ENCODE assay signal across 13 cellular contexts in the genomic region with DNA sequence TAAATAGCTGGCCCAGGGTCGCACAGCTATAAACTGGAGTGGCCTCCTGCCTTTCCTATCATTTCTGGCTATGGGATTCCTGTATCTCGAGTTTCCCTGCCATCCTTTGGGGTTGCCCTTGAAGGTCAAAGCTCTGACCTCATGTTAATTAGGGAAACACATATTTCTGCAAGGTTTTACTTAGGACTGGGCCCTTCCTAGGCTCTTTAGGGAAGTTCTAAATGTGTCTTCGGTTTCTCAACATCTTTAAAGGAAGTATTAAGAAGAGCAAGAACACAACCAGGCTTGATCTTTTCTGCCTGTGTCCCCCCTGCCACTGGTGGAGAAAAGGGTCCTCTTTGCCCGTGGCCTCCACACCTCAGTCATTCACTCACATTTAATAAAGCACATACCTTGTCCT. TPM values are rescaled to one million over a fixed set of nuclear protein-coding genes. Genes with fewer than 3 reads are reported as not detected.
DNase-seq lines count a peak whose midpoint lies in the region; ATAC-seq and TF ChIP-seq lines count a peak whose summit lies in the region.
"Had no signal": no experiment of that assay in that cellular context is flagged by ENCODE, and none has a peak within 500 bp of the region (broad histone marks: within the 10 kb centered on the region; RNA-seq: fewer than 3 reads in every experiment).

No MANE protein-coding gene starts in this region.

- peak overlapping the region; percentile 29; the same call in 1 of the 2 replicates for H3K27ac ChIP-seq in DOHH2 (ENCODE audit: low read depth, low read length)
- H3K27ac ChIP-seq in neuronal stem cell (replicated peaks; ENCODE audit: low read length), result peak overlapping the region; percentile 7
- no peak overlapping the region for H3K27ac ChIP-seq in H9 (ENCODE audit: insufficient read length, low read depth, low read length)
- H3K27ac ChIP-seq: KMS-11 had no signal

- H2AFZ ChIP-seq in Loucy (ENCODE audit: low read length), result no peak overlapping the region
- H2AFZ ChIP-seq in neuronal stem cell (ENCODE audit: low read length), result no peak overlapping the region
- H2AFZ ChIP-seq in H9 (ENCODE audit: low read length), result no peak overlapping the region

- H3K9me3 ChIP-seq in DOHH2 (ENCODE audit: control insufficient read depth, insufficient read depth, low read length) (no peaks in the 10 kb centered on the region), Loucy (ENCODE audit: insufficient read depth, low read depth, low read length) (no peaks in the 10 kb centered on the region), neuronal stem cell (replicated peaks in 1 of 2; ENCODE audit: control insufficient read depth in 2 of 2, insufficient read depth in 1 of 2, low read depth in 1 of 2, low read length in 2 of 2) (no peaks in the 10 kb centered on the region), H9 (ENCODE audit: control insufficient read depth, low read depth, low read length) (no peaks in the 10 kb centered on the region)

- H4K5ac ChIP-seq in H9 (ENCODE audit: insufficient read length, low read depth, low read length), result no peak overlapping the region

- TF ChIP-seq CTCF in DOHH2 (IDR thresholded peaks at IDR 0.05; ENCODE audit: low read depth, low read length, poor library complexity, severe bottlenecking) (no peak), Loucy (conservative IDR thresholded peaks at IDR 0.05; ENCODE audit: low read length) (no peak), H9 (conservative IDR thresholded peaks at IDR 0.05) (no peak)

- H3K4me3 ChIP-seq in DOHH2 (ENCODE audit: low read length) (peak overlapping the region; percentile 89), Loucy (ENCODE audit: low read length, poor library complexity, severe bottlenecking) (peak overlapping the region; percentile 86), neuronal stem cell (ENCODE audit: low read length in 2 of 2) (no peak overlapping the region)

- no CpG with 5 or more reads among the region's 4 CpGs for WGBS in neuronal stem cell (ENCODE audit: extremely low coverage in 2 of 2, insufficient read length in 2 of 2, insufficient replicate concordance in 1 of 2), 2 donors
- no CpG with 5 or more reads among the region's 4 CpGs for WGBS in H9 (ENCODE audit: extremely low coverage, insufficient read length, low lambda C conversion rate)

- H3K4me1 Mint-ChIP-seq in activated T-helper 2 cell treated with anti-CD3 and anti-CD28 coated beads, Interferon-gamma antibody, Interleukin-2, Interleukin-4, amounts not matched to agents 10 μg/mL and 5 μg/mL and 100 μg/mL, durations not matched to agents 14 hours and 24 hours and 36 hours (ENCODE audit: low read depth), result peaks cover 91% of the 10 kb centered on the region
- peaks cover 12 to 16% of the 10 kb centered on the region in 2 experiments for H3K4me1 Mint-ChIP-seq in H9

- H3K9me2 ChIP-seq in DOHH2 (replicated peaks; ENCODE audit: control insufficient read depth, low read length) (no peaks in the 10 kb centered on the region), Loucy (replicated peaks; ENCODE audit: low read depth, low read length) (no peaks in the 10 kb centered on the region)

- H3T11ph ChIP-seq in H9 (ENCODE audit: low read length), result no peak overlapping the region

- H2AK5ac ChIP-seq in neuronal stem cell (ENCODE audit: low read depth, low read length) (no peak overlapping the region), H9 (ENCODE audit: insufficient read length, low read length) (no peak overlapping the region)

- no peak for DNase-seq in activated T-helper 2 cell treated with anti-CD3 and anti-CD28 coated beads, Interferon-gamma antibody, Interleukin-2, Interleukin-4, amounts not matched to agents 10 μg/mL and 5 μg/mL and 100 μg/mL, durations not matched to agents 14 hours and 24 hours and 36 hours (ENCODE audit: low spot score)
- DNase-seq in neuronal stem cell (ENCODE audit: low spot score), result no peak
- DNase-seq in H9, result no peak
- DNase-seq: kidney; NCI-H345; stimulated activated CD4-positive, alpha-beta T cell treated with anti-CD3 and anti-CD28 coated beads, Interleukin-2, amount 100 ng/mL, for 24 hours had no signal

- H3K18ac ChIP-seq in neuronal stem cell (ENCODE audit: low read length), result no peak overlapping the region
- H3K18ac ChIP-seq in H9 (ENCODE audit: insufficient read length, low read depth, low read length), result no peak overlapping the region

- H2BK120ac ChIP-seq in neuronal stem cell (ENCODE audit: low read depth, low read length), result no peak overlapping the region
- H2BK120ac ChIP-seq in H9 (ENCODE audit: low read depth, low read length, poor library complexity, severe bottlenecking), result no peak overlapping the region

- H3K23me2 ChIP-seq in H9 (ENCODE audit: insufficient read length, low read depth, low read length, poor library complexity, severe bottlenecking), result no peaks in the 10 kb centered on the region

- H2BK12ac ChIP-seq in neuronal stem cell (ENCODE audit: low read length) (no peak overlapping the region), H9 (ENCODE audit: insufficient read length, low read depth, low read length) (no peak overlapping the region)

- no peak overlapping the region for H2BK20ac ChIP-seq in H9 (ENCODE audit: low read depth, low read length, poor library complexity, severe bottlenecking)

- H3K23ac ChIP-seq in neuronal stem cell (ENCODE audit: low read depth, low read length, poor library complexity) (no peak overlapping the region), H9 (ENCODE audit: insufficient read length, low read depth, low read length) (no peak overlapping the region)

- no peak overlapping the region for H3K56ac ChIP-seq in H9 (ENCODE audit: insufficient read length, low read depth, low read length)

- H3K79me2 ChIP-seq in DOHH2 (ENCODE audit: control insufficient read depth, low read length) (peaks cover 100% of the 10 kb centered on the region), Loucy (ENCODE audit: insufficient read depth, low read length) (peaks cover 100% of the 10 kb centered on the region), H9 (ENCODE audit: insufficient read depth, low read length) (no peaks in the 10 kb centered on the region)

- H3K9ac ChIP-seq in Loucy (ENCODE audit: low read depth, low read length, poor library complexity, severe bottlenecking) (peak overlapping the region; percentile 31), neuronal stem cell (ENCODE audit: low read depth, low read length, poor library complexity) (no peak overlapping the region), H9 (ENCODE audit: extremely low read depth, insufficient read length, low read length) (no peak overlapping the region)
- H3K9ac ChIP-seq: KMS-11 had no signal

- no peaks in the 10 kb centered on the region for H3K9me3 Mint-ChIP-seq in activated T-helper 2 cell treated with anti-CD3 and anti-CD28 coated beads, Interferon-gamma antibody, Interleukin-2, Interleukin-4, amounts not matched to agents 10 μg/mL and 5 μg/mL and 100 μg/mL, durations not matched to agents 14 hours and 24 hours and 36 hours
- no peaks in the 10 kb centered on the region for H3K9me3 Mint-ChIP-seq in H9

- H3K27me3 ChIP-seq in DOHH2 (ENCODE audit: control insufficient read depth, low read length) (no peaks in the 10 kb centered on the region), Loucy (ENCODE audit: insufficient read depth, low read length, poor library complexity, severe bottlenecking) (no peaks in the 10 kb centered on the region), neuronal stem cell (ENCODE audit: control insufficient read depth in 3 of 3, insufficient read depth in 3 of 3, low read depth in 1 of 3, low read length in 3 of 3) (no peaks in the 10 kb centered on the region), H9 (ENCODE audit: insufficient read depth, low read length) (no peaks in the 10 kb centered on the region)

- H3F3A ChIP-seq in DOHH2 (ENCODE audit: control insufficient read depth, insufficient read depth) (peaks cover 10% of the 10 kb centered on the region; the same call in 1 of the 2 replicates), Loucy (ENCODE audit: low read depth) (peaks cover 7% of the 10 kb centered on the region; the same call in 1 of the 2 replicates)

- H3K4me3 Mint-ChIP-seq in activated T-helper 2 cell treated with anti-CD3 and anti-CD28 coated beads, Interferon-gamma antibody, Interleukin-2, Interleukin-4, amounts not matched to agents 10 μg/mL and 5 μg/mL and 100 μg/mL, durations not matched to agents 14 hours and 24 hours and 36 hours (ENCODE audit: low read depth), result peak overlapping the region; percentile 67
- H3K4me3 Mint-ChIP-seq in H9, result no peak overlapping the region

- H3K14ac ChIP-seq in neuronal stem cell (ENCODE audit: low read length) (no peak overlapping the region), H9 (ENCODE audit: insufficient read depth, low read length) (no peak overlapping the region)

- no peak overlapping the region for H2BK5ac ChIP-seq in neuronal stem cell (ENCODE audit: low read length)
- no peak overlapping the region for H2BK5ac ChIP-seq in H9 (ENCODE audit: insufficient read length, low read length)

- H4K91ac ChIP-seq in neuronal stem cell (ENCODE audit: low read depth, low read length, poor library complexity) (no peak overlapping the region), H9 (ENCODE audit: insufficient read length, low read depth, low read length) (no peak overlapping the region)

- H3K4me1 ChIP-seq in DOHH2 (ENCODE audit: control insufficient read depth, low read length) (peaks cover 100% of the 10 kb centered on the region), Loucy (ENCODE audit: insufficient read depth, low read length, poor library complexity, severe bottlenecking) (peaks cover 99% of the 10 kb centered on the region), neuronal stem cell (ENCODE audit: control insufficient read depth in 2 of 2, insufficient read depth in 1 of 2, low read depth in 1 of 2, low read length in 2 of 2) (peaks cover 20% of the 10 kb centered on the region in 2 donors), H9 (ENCODE audit: insufficient read depth, low read length) (no peaks in the 10 kb centered on the region)

- H3K36me3 ChIP-seq in DOHH2 (ENCODE audit: control insufficient read depth, low read length), result peaks cover 98% of the 10 kb centered on the region
- peaks cover 32% of the 10 kb centered on the region; the same call in 1 of the 2 replicates for H3K36me3 ChIP-seq in Loucy (ENCODE audit: insufficient read depth, low read length)
- no peaks in the 10 kb centered on the region for H3K36me3 ChIP-seq in neuronal stem cell (replicated peaks in 1 of 2; ENCODE audit: control insufficient read depth in 2 of 2, insufficient read depth in 2 of 2, low read length in 2 of 2)

- H3K36me3 Mint-ChIP-seq in activated T-helper 2 cell treated with anti-CD3 and anti-CD28 coated beads, Interferon-gamma antibody, Interleukin-2, Interleukin-4, amounts not matched to agents 10 μg/mL and 5 μg/mL and 100 μg/mL, durations not matched to agents 14 hours and 24 hours and 36 hours (ENCODE audit: low read depth), result peaks cover 82% of the 10 kb centered on the region
- H3K36me3 Mint-ChIP-seq in H9 (ENCODE audit: insufficient read depth in 1 of 3, low read depth in 3 of 3), result no peaks in the 10 kb centered on the region

- H2BK15ac ChIP-seq in neuronal stem cell (ENCODE audit: low read length) (no peak overlapping the region), H9 (ENCODE audit: low read depth, low read length) (no peak overlapping the region)

- peak overlapping the region; percentile 94 for H3K27ac Mint-ChIP-seq in activated T-helper 2 cell treated with anti-CD3 and anti-CD28 coated beads, Interferon-gamma antibody, Interleukin-2, Interleukin-4, amounts not matched to agents 10 μg/mL and 5 μg/mL and 100 μg/mL, durations not matched to agents 14 hours and 24 hours and 36 hours
- no peak overlapping the region for H3K27ac Mint-ChIP-seq in H9

- ATAC-seq in HG02885 (IDR thresholded peaks at IDR 0.05; ENCODE audit: poor library complexity, unreplicated experiment) (no peak), GM18909 (IDR thresholded peaks at IDR 0.05; ENCODE audit: poor library complexity, unreplicated experiment) (no peak)
- ATAC-seq: SK-N-SH treated with all-trans-retinoic acid at 6 μM for 48 hours had no signal

- H3K4ac ChIP-seq in neuronal stem cell (ENCODE audit: low read length) (no peak overlapping the region), H9 (ENCODE audit: low read depth, low read length) (no peak overlapping the region)

- peak overlapping the region; percentile 78 for H3K4me2 ChIP-seq in DOHH2 (ENCODE audit: low read length)
- peak overlapping the region; percentile 98 for H3K4me2 ChIP-seq in Loucy (ENCODE audit: low read depth, low read length, poor library complexity, severe bottlenecking)
- no peak overlapping the region for H3K4me2 ChIP-seq in neuronal stem cell (ENCODE audit: insufficient read depth, low read length, poor library complexity, severe bottlenecking)
- no peak overlapping the region for H3K4me2 ChIP-seq in H9 (ENCODE audit: insufficient read depth, insufficient read length, low read length)
- H3K4me2 ChIP-seq: KMS-11 had no signal

- intact Hi-C loops in activated T-helper 2 cell treated with anti-CD3 and anti-CD28 coated beads, Interferon-gamma antibody, Interleukin-2, Interleukin-4, amounts not matched to agents 10 μg/mL and 5 μg/mL and 100 μg/mL, durations not matched to agents 14 hours and 24 hours and 36 hours (cut with micrococcal nuclease), result no loop called here

- H3K79me1 ChIP-seq in neuronal stem cell (ENCODE audit: low read depth, low read length) (no peaks in the 10 kb centered on the region), H9 (ENCODE audit: insufficient read depth, low read depth, low read length, poor library complexity, severe bottlenecking) (no peaks in the 10 kb centered on the region)

- peaks cover 96% of the 10 kb centered on the region for H4K20me1 ChIP-seq in DOHH2 (ENCODE audit: control insufficient read depth, insufficient read depth, low read depth, low read length)
- peaks cover 100% of the 10 kb centered on the region for H4K20me1 ChIP-seq in Loucy (ENCODE audit: insufficient read depth, low read length, poor library complexity, severe bottlenecking)
- no peaks in the 10 kb centered on the region for H4K20me1 ChIP-seq in H9 (ENCODE audit: control insufficient read depth, insufficient read depth, insufficient read length)

- H4K8ac ChIP-seq in neuronal stem cell (ENCODE audit: low read depth, low read length) (no peak overlapping the region), H9 (replicated peaks; ENCODE audit: insufficient read length, low read depth, low read length) (no peak overlapping the region)

- no peaks in the 10 kb centered on the region for H3K27me3 Mint-ChIP-seq in activated T-helper 2 cell treated with anti-CD3 and anti-CD28 coated beads, Interferon-gamma antibody, Interleukin-2, Interleukin-4, amounts not matched to agents 10 μg/mL and 5 μg/mL and 100 μg/mL, durations not matched to agents 14 hours and 24 hours and 36 hours (ENCODE audit: low read depth)
- H3K27me3 Mint-ChIP-seq in H9 (ENCODE audit: low read depth), result peaks cover 28% of the 10 kb centered on the region

RNA-seq across cellular contexts. Expression of a gene that starts 10.8 kb away (rescaled TPM):
- total RNA-seq in activated T-helper 2 cell treated with anti-CD3 and anti-CD28 coated beads, Interferon-gamma antibody, Interleukin-2, Interleukin-4, amounts not matched to agents 10 μg/mL and 5 μg/mL and 100 μg/mL, durations not matched to agents 14 hours and 24 hours and 36 hours, result 738 and 741 TPM in 2 replicates
- 0.22 TPM for polyA plus RNA-seq in neuronal stem cell (2013, experiment 1 of 2)
- 0.21 TPM for polyA plus RNA-seq in neuronal stem cell (2013, experiment 2 of 2)
- total RNA-seq in H9 (2021), result 0.81 and 1.1 TPM in 2 replicates
- total RNA-seq: osteocyte had no signal

RNA-seq across cellular contexts. Expression of a gene that starts 40.5 kb away (rescaled TPM):
- 0.52 and 0.71 TPM in 2 replicates for total RNA-seq in activated T-helper 2 cell treated with anti-CD3 and anti-CD28 coated beads, Interferon-gamma antibody, Interleukin-2, Interleukin-4, amounts not matched to agents 10 μg/mL and 5 μg/mL and 100 μg/mL, durations not matched to agents 14 hours and 24 hours and 36 hours
- 0.04 TPM for polyA plus RNA-seq in neuronal stem cell (2013, experiment 1 of 2)
- polyA plus RNA-seq in neuronal stem cell (2013, experiment 2 of 2), result not detected
- not detected in 2 replicates for total RNA-seq in H9 (2021)
- total RNA-seq: osteocyte had no signal

Comparison
In these comparisons a context has a peak if more than half of its experiments do, and no peak if none do; other contexts are left out.
1. H3K4me2 ChIP-seq: peak in DOHH2 (single experiment) and Loucy (single experiment); none in neuronal stem cell (single experiment) and H9 (single experiment).
2. H3K4me3 ChIP-seq: peak in DOHH2 (single experiment) and Loucy (single experiment); none in neuronal stem cell (0 of 2).
3. RNA of a gene that starts 10.8 kb away (total RNA-seq): 738 to 741 TPM in activated T-helper 2 cell treated with anti-CD3 and anti-CD28 coated beads, Interferon-gamma antibody, Interleukin-2, Interleukin-4, amounts not matched to agents 10 μg/mL and 5 μg/mL and 100 μg/mL, durations not matched to agents 14 hours and 24 hours and 36 hours; 0.81 to 1.1 TPM in H9; every median in the first group is over 100 times any median in the second.